23 cellular contexts compared by ENCODE assay signal in genomic region chr14:90336401-90336800, GRCh38.
"Had no signal": no experiment of that assay in that cellular context is flagged by ENCODE, and none has a peak within 500 bp of the region (broad histone marks: within the 10 kb centered on the region; RNA-seq: fewer than 3 reads in every experiment).

No MANE protein-coding gene starts in this region.

- H3K9me3 Mint-ChIP-seq: memory B cell; naive thymus-derived CD4-positive, alpha-beta T cell; nephron; stimulated activated effector memory CD8-positive, alpha-beta T cell treated with anti-CD3 and anti-CD28 coated beads, Interleukin-12 subunit alpha, Interleukin-12 subunit beta, amount 100 ng/mL, for 72 hours had no signal

- ATAC-seq: left lobe of liver; naive thymus-derived CD4-positive, alpha-beta T cell; psoas muscle; right cardiac atrium; stimulated activated effector memory CD8-positive, alpha-beta T cell treated with anti-CD3 and anti-CD28 coated beads, Interleukin-12 subunit alpha, Interleukin-12 subunit beta, amount 100 ng/mL, for 72 hours; upper lobe of right lung had no signal

- H3K9me3 ChIP-seq: psoas muscle, sigmoid colon, stomach, testis, tibial artery, upper lobe of right lung, uterus had no signal

- H3K4me3 Mint-ChIP-seq: memory B cell; naive thymus-derived CD4-positive, alpha-beta T cell; nephron; neural progenitor cell; stimulated activated effector memory CD8-positive, alpha-beta T cell treated with anti-CD3 and anti-CD28 coated beads, Interleukin-12 subunit alpha, Interleukin-12 subunit beta, amount 100 ng/mL, for 72 hours had no signal

- H3K4me2 ChIP-seq: neural progenitor cell had no signal

- H3K79me2 ChIP-seq: parathyroid adenoma had no signal

- DNase-seq: dorsolateral prefrontal cortex; effector CD4-positive, alpha-beta T cell; kidney; midbrain; naive thymus-derived CD4-positive, alpha-beta T cell; psoas muscle; right cardiac atrium; sigmoid colon; stimulated activated CD4-positive, alpha-beta T cell treated with anti-CD3 and anti-CD28 coated beads, Interleukin-2, amount 100 ng/mL, for 24 hours; stimulated activated CD4-positive, alpha-beta T cell treated with anti-CD3 and anti-CD28 coated beads, Interleukin-4, amount 100 ng/mL, for 24 hours; stimulated activated naive CD4-positive, alpha-beta T cell treated with Interleukin-2 at 50 U/mL for 16 hours; stomach; testis; tibial artery; upper lobe of right lung; uterus had no signal

- H3K4me3 ChIP-seq: dorsolateral prefrontal cortex, lung, neural progenitor cell, psoas muscle, sigmoid colon, stomach, testis, tibial artery, upper lobe of right lung, uterus had no signal

- H3K36me3 Mint-ChIP-seq: memory B cell; naive thymus-derived CD4-positive, alpha-beta T cell; neural progenitor cell had no signal

- H3K4me1 ChIP-seq: neural progenitor cell, testis, upper lobe of right lung, uterus had no signal

- H3K27ac ChIP-seq: dorsolateral prefrontal cortex, neural progenitor cell, parathyroid adenoma, psoas muscle, sigmoid colon, stomach, testis, tibial artery, upper lobe of right lung, uterus had no signal

- H3K4me1 Mint-ChIP-seq: stimulated activated effector memory CD8-positive, alpha-beta T cell treated with anti-CD3 and anti-CD28 coated beads, Interleukin-12 subunit alpha, Interleukin-12 subunit beta, amount 100 ng/mL, for 72 hours had no signal

- H2AFZ ChIP-seq: neural progenitor cell, parathyroid adenoma had no signal

- H3K27me3 ChIP-seq: sigmoid colon, testis, upper lobe of right lung, uterus had no signal

- H3K27ac Mint-ChIP-seq: memory B cell; naive thymus-derived CD4-positive, alpha-beta T cell; nephron; neural progenitor cell; stimulated activated effector memory CD8-positive, alpha-beta T cell treated with anti-CD3 and anti-CD28 coated beads, Interleukin-12 subunit alpha, Interleukin-12 subunit beta, amount 100 ng/mL, for 72 hours had no signal

- H3K36me3 ChIP-seq: neural progenitor cell, sigmoid colon, stomach, tibial artery, upper lobe of right lung, uterus had no signal
